Comparison of ENCODE assay signal across 7 cellular contexts in the genomic region with DNA sequence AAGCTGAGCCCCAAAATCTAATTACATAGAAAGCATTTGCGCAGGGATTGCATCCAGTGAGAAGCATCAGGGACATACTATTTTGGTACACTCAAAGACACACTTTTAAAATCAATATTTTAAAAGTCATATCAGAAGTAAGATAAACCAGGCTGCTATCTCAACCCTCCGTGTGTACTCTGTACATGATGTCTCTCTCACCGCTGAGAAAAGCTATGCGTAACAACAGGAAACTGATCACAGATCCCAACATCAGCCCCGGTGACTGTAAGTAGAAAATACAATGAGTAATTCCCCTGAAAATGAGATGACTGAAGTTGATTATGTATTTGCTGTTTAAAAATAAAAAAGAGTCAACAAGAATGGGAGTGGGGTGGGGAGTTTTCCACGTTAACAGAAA.
DNase-seq lines count a peak whose midpoint lies in the region; ATAC-seq and TF ChIP-seq lines count a peak whose summit lies in the region.
"Not testable (repeated sequence)": the region's sequence is repeated elsewhere in the genome, so short reads cannot be mapped to it uniquely, and the experiment has no call there.

No MANE protein-coding gene starts in this region.

- H3K4me1 ChIP-seq in DND-41 (ENCODE audit: insufficient read depth, low read length), result peaks cover 15% of the 10 kb centered on the region

- H3K4me2 ChIP-seq in DND-41 (ENCODE audit: insufficient read depth, low read length), result not testable (repeated sequence)

- not testable (repeated sequence) for TF ChIP-seq CTCF in DND-41 (IDR thresholded peaks at IDR 0.05; ENCODE audit: borderline replicate concordance, extremely low read depth, low read length, poor library complexity, severe bottlenecking); natural killer cell (IDR thresholded peaks at IDR 0.05)

- not testable (repeated sequence) for H3K36me3 Mint-ChIP-seq in activated CD4-positive, alpha-beta T cell treated with anti-CD3 and anti-CD28 coated beads, Interleukin-2, amount 10 ng/mL, durations not matched to agents 24 days and 14 days (ENCODE audit: low read depth); activated T-cell treated with anti-CD3 and anti-CD28 coated beads, Interleukin-2, amount 50 U/mL, for 72 hours (ENCODE audit: insufficient read depth in 2 of 2); activated naive CD8-positive, alpha-beta T cell treated with anti-CD3 and anti-CD28 coated beads, Interleukin-2, amount 50 U/mL, for 24 hours (ENCODE audit: low read depth); effector memory CD8-positive, alpha-beta T cell (ENCODE audit: insufficient read depth); natural killer cell

- H3K9me3 ChIP-seq in DND-41 (ENCODE audit: insufficient read depth, low read length, severe bottlenecking), result not testable (repeated sequence)

- H3K9ac ChIP-seq in DND-41 (ENCODE audit: low read depth, low read length), result not testable (repeated sequence)

- not testable (repeated sequence) for H3K27me3 ChIP-seq in DND-41 (ENCODE audit: insufficient read depth, low read length, poor library complexity)

- H3K4me3 Mint-ChIP-seq in activated CD4-positive, alpha-beta T cell treated with anti-CD3 and anti-CD28 coated beads, Interleukin-2, amount 10 ng/mL, durations not matched to agents 24 days and 14 days; activated naive CD8-positive, alpha-beta T cell treated with anti-CD3 and anti-CD28 coated beads, Interleukin-2, amount 50 U/mL, for 24 hours; effector memory CD8-positive, alpha-beta T cell; natural killer cell: not testable (repeated sequence)
- peak overlapping the region in 1 of 2 donors; percentile 78 for H3K4me3 Mint-ChIP-seq in activated T-cell treated with anti-CD3 and anti-CD28 coated beads, Interleukin-2, amount 50 U/mL, for 72 hours

- peaks cover 23% of the 10 kb centered on the region for H3K79me2 ChIP-seq in DND-41 (ENCODE audit: insufficient read depth, low read length)

- not testable (repeated sequence) for H3K27ac ChIP-seq in DND-41 (ENCODE audit: low read length)

- H3K9me3 Mint-ChIP-seq in activated CD4-positive, alpha-beta T cell treated with anti-CD3 and anti-CD28 coated beads, Interleukin-2, amount 10 ng/mL, durations not matched to agents 24 days and 14 days; activated T-cell treated with anti-CD3 and anti-CD28 coated beads, Interleukin-2, amount 50 U/mL, for 72 hours; activated naive CD8-positive, alpha-beta T cell treated with anti-CD3 and anti-CD28 coated beads, Interleukin-2, amount 50 U/mL, for 24 hours; effector memory CD8-positive, alpha-beta T cell; natural killer cell: not testable (repeated sequence)

- H3K4me3 ChIP-seq in DND-41 (ENCODE audit: low read depth in 1 of 2, low read length in 2 of 2), result not testable (repeated sequence)

- not testable (repeated sequence) for H3K27me3 Mint-ChIP-seq in activated CD4-positive, alpha-beta T cell treated with anti-CD3 and anti-CD28 coated beads, Interleukin-2, amount 10 ng/mL, durations not matched to agents 24 days and 14 days; activated T-cell treated with anti-CD3 and anti-CD28 coated beads, Interleukin-2, amount 50 U/mL, for 72 hours (ENCODE audit: low read depth); activated naive CD8-positive, alpha-beta T cell treated with anti-CD3 and anti-CD28 coated beads, Interleukin-2, amount 50 U/mL, for 24 hours; effector memory CD8-positive, alpha-beta T cell; natural killer cell (ENCODE audit: low read depth in 2 of 2)

- H2AFZ ChIP-seq in DND-41 (ENCODE audit: low read depth, low read length), result not testable (repeated sequence)

- H3K27ac Mint-ChIP-seq in activated CD4-positive, alpha-beta T cell treated with anti-CD3 and anti-CD28 coated beads, Interleukin-2, amount 10 ng/mL, durations not matched to agents 24 days and 14 days, result peak overlapping the region; percentile 75
- peak overlapping the region; percentile 87 for H3K27ac Mint-ChIP-seq in activated T-cell treated with anti-CD3 and anti-CD28 coated beads, Interleukin-2, amount 50 U/mL, for 72 hours
- H3K27ac Mint-ChIP-seq in activated naive CD8-positive, alpha-beta T cell treated with anti-CD3 and anti-CD28 coated beads, Interleukin-2, amount 50 U/mL, for 24 hours, result not testable (repeated sequence)
- peak overlapping the region in 1 of 2 donors; percentile 74 for H3K27ac Mint-ChIP-seq in effector memory CD8-positive, alpha-beta T cell
- peak overlapping the region in 1 of 2 donors; percentile 85 for H3K27ac Mint-ChIP-seq in natural killer cell

- intact Hi-C loops in activated CD4-positive, alpha-beta T cell treated with anti-CD3 and anti-CD28 coated beads, Interleukin-2, amount 10 ng/mL, durations not matched to agents 24 days and 14 days (cut with micrococcal nuclease); natural killer cell (cut with micrococcal nuclease): not testable (repeated sequence)

- DNase-seq in DND-41; activated CD4-positive, alpha-beta T cell treated with anti-CD3 and anti-CD28 coated beads, Interleukin-2, amount 10 ng/mL, durations not matched to agents 24 days and 14 days; activated T-cell treated with anti-CD3 and anti-CD28 coated beads, Interleukin-2, amount 50 U/mL, for 72 hours; activated naive CD8-positive, alpha-beta T cell treated with anti-CD3 and anti-CD28 coated beads, Interleukin-2, amount 50 U/mL, for 24 hours; effector memory CD8-positive, alpha-beta T cell; natural killer cell: not testable (repeated sequence)

- peaks cover 10% of the 10 kb centered on the region for H3K4me1 Mint-ChIP-seq in activated CD4-positive, alpha-beta T cell treated with anti-CD3 and anti-CD28 coated beads, Interleukin-2, amount 10 ng/mL, durations not matched to agents 24 days and 14 days
- H3K4me1 Mint-ChIP-seq in activated T-cell treated with anti-CD3 and anti-CD28 coated beads, Interleukin-2, amount 50 U/mL, for 72 hours (ENCODE audit: low read depth); activated naive CD8-positive, alpha-beta T cell treated with anti-CD3 and anti-CD28 coated beads, Interleukin-2, amount 50 U/mL, for 24 hours; effector memory CD8-positive, alpha-beta T cell (ENCODE audit: low read depth in 2 of 2): not testable (repeated sequence)
- H3K4me1 Mint-ChIP-seq in natural killer cell, result peaks cover 0 to 14% of the 10 kb centered on the region in 2 donors

- ATAC-seq in DND-41 (ENCODE audit: insufficient read depth, low read depth) (peak; percentile 64), SK-N-SH treated with all-trans-retinoic acid at 6 μM for 48 hours (peak; percentile 49), natural killer cell (peak; percentile 65 to 77 (median 69))
- peak; percentile 86 to 89 for ATAC-seq in activated T-cell treated with anti-CD3 and anti-CD28 coated beads, Interleukin-2, amount 50 U/mL, for 72 hours (replicated peaks in 1 of 2)
- peak; percentile 76 for ATAC-seq in activated naive CD8-positive, alpha-beta T cell treated with anti-CD3 and anti-CD28 coated beads, Interleukin-2, amount 50 U/mL, for 24 hours
- peak; percentile 67 for ATAC-seq in effector memory CD8-positive, alpha-beta T cell (replicated peaks)

- H3K36me3 ChIP-seq in DND-41 (ENCODE audit: insufficient read depth, low read length), result not testable (repeated sequence)

- not testable (repeated sequence) for H4K20me1 ChIP-seq in DND-41 (ENCODE audit: insufficient read depth, low read length)
